In the genomic region with DNA sequence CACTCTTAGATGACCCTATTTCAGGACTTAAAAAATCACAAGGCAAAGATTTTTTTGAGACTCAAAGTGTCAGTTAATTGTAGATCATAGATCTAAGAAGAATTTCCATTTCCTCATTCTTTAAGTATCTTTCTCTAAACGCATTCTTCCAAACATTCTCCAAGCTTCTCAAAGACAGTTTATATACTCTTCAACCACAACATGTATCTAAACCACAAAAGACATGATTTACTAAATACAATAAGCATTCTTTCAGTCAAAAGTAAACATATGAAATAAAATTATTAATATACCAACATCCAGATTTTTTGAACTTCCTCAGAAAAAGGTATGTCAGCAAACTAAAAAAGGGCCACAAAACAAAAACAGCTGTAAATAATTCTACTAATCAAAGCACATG, we compare ENCODE assay signal across 1 cellular context.
TF ChIP-seq lines count a peak whose summit lies in the region.

No MANE protein-coding gene starts in this region.

TF ChIP-seq in SK-N-SH treated with all-trans-retinoic acid at 6 μM for 48 hours, 23 proteins besides CTCF, POLR2A, EP300 and RAD21 (continued from another document):
- TF ChIP-seq, protein P1, sequence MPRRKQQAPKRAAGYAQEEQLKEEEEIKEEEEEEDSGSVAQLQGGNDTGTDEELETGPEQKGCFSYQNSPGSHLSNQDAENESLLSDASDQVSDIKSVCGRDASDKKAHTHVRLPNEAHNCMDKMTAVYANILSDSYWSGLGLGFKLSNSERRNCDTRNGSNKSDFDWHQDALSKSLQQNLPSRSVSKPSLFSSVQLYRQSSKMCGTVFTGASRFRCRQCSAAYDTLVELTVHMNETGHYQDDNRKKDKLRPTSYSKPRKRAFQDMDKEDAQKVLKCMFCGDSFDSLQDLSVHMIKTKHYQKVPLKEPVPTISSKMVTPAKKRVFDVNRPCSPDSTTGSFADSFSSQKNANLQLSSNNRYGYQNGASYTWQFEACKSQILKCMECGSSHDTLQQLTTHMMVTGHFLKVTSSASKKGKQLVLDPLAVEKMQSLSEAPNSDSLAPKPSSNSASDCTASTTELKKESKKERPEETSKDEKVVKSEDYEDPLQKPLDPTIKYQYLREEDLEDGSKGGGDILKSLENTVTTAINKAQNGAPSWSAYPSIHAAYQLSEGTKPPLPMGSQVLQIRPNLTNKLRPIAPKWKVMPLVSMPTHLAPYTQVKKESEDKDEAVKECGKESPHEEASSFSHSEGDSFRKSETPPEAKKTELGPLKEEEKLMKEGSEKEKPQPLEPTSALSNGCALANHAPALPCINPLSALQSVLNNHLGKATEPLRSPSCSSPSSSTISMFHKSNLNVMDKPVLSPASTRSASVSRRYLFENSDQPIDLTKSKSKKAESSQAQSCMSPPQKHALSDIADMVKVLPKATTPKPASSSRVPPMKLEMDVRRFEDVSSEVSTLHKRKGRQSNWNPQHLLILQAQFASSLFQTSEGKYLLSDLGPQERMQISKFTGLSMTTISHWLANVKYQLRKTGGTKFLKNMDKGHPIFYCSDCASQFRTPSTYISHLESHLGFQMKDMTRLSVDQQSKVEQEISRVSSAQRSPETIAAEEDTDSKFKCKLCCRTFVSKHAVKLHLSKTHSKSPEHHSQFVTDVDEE (CRISPR knock-in tag; IDR thresholded peaks at IDR 0.05), result no peak
- TF ChIP-seq ISL1 (CRISPR knock-in tag; IDR thresholded peaks at IDR 0.05) (no peak), BACH2 (CRISPR knock-in tag; IDR thresholded peaks at IDR 0.05; ENCODE audit: borderline replicate concordance) (no peak)
- TF ChIP-seq, protein P2, sequence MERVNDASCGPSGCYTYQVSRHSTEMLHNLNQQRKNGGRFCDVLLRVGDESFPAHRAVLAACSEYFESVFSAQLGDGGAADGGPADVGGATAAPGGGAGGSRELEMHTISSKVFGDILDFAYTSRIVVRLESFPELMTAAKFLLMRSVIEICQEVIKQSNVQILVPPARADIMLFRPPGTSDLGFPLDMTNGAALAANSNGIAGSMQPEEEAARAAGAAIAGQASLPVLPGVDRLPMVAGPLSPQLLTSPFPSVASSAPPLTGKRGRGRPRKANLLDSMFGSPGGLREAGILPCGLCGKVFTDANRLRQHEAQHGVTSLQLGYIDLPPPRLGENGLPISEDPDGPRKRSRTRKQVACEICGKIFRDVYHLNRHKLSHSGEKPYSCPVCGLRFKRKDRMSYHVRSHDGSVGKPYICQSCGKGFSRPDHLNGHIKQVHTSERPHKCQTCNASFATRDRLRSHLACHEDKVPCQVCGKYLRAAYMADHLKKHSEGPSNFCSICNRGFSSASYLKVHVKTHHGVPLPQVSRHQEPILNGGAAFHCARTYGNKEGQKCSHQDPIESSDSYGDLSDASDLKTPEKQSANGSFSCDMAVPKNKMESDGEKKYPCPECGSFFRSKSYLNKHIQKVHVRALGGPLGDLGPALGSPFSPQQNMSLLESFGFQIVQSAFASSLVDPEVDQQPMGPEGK (CRISPR knock-in tag; IDR thresholded peaks at IDR 0.05; ENCODE audit: borderline replicate concordance), result no peak
- TF ChIP-seq, protein P3, sequence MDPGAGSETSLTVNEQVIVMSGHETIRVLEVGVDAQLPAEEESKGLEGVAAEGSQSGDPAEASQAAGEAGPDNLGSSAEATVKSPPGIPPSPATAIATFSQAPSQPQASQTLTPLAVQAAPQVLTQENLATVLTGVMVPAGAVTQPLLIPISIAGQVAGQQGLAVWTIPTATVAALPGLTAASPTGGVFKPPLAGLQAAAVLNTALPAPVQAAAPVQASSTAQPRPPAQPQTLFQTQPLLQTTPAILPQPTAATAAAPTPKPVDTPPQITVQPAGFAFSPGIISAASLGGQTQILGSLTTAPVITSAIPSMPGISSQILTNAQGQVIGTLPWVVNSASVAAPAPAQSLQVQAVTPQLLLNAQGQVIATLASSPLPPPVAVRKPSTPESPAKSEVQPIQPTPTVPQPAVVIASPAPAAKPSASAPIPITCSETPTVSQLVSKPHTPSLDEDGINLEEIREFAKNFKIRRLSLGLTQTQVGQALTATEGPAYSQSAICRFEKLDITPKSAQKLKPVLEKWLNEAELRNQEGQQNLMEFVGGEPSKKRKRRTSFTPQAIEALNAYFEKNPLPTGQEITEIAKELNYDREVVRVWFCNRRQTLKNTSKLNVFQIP (CRISPR knock-in tag; IDR thresholded peaks at IDR 0.05; ENCODE audit: borderline replicate concordance, low read depth), result no peak
